10 cellular contexts compared by ENCODE assay signal in genomic region chr12:11780521-11781101, GRCh38.
DNase-seq lines count a peak whose midpoint lies in the region; ATAC-seq and TF ChIP-seq lines count a peak whose summit lies in the region.
"Had no signal": no experiment of that assay in that cellular context is flagged by ENCODE, and none has a peak within 500 bp of the region (broad histone marks: within the 10 kb centered on the region; RNA-seq: fewer than 3 reads in every experiment).

No MANE protein-coding gene starts in this region.

- no peaks in the 10 kb centered on the region for H3K9me3 Mint-ChIP-seq in CD8-positive, alpha-beta T cell
- no peaks in the 10 kb centered on the region for H3K9me3 Mint-ChIP-seq in CD8-positive, alpha-beta memory T cell
- H3K9me3 Mint-ChIP-seq: nephron had no signal

- no peak for TF ChIP-seq CTCF in DOHH2 (IDR thresholded peaks at IDR 0.05; ENCODE audit: low read depth, low read length, poor library complexity, severe bottlenecking)
- TF ChIP-seq CTCF in CD8-positive, alpha-beta T cell (IDR thresholded peaks at IDR 0.05) = no peak

- H3K27ac Mint-ChIP-seq in CD8-positive, alpha-beta T cell = no peak overlapping the region
- peak overlapping the region in 1 of 8 donors; percentile 2 for H3K27ac Mint-ChIP-seq in CD8-positive, alpha-beta memory T cell
- H3K27ac Mint-ChIP-seq: nephron had no signal

- peaks cover 14% of the 10 kb centered on the region for H3K36me3 Mint-ChIP-seq in CD8-positive, alpha-beta T cell
- H3K36me3 Mint-ChIP-seq in CD8-positive, alpha-beta memory T cell = peaks cover 3 to 11% (median 11%) of the 10 kb centered on the region in 3 donors

- H3K79me2 ChIP-seq in DOHH2 (ENCODE audit: control insufficient read depth, low read length) = no peaks in the 10 kb centered on the region

- H3K4me1 Mint-ChIP-seq in CD8-positive, alpha-beta T cell (ENCODE audit: low read depth) = peaks cover 7% of the 10 kb centered on the region
- peaks cover 13 to 37% (median 24%) of the 10 kb centered on the region in 3 donors for H3K4me1 Mint-ChIP-seq in CD8-positive, alpha-beta memory T cell

- peak overlapping the region; percentile 15; the same call in 1 of the 2 replicates for H3K4me3 ChIP-seq in DOHH2 (ENCODE audit: low read length)
- H3K4me3 ChIP-seq in CD8-positive, alpha-beta T cell (ENCODE audit: low read depth, low read length) = no peak overlapping the region
- no peak overlapping the region for H3K4me3 ChIP-seq in CD8-positive, alpha-beta memory T cell (ENCODE audit: low read length)

- no peaks in the 10 kb centered on the region for H3K36me3 ChIP-seq in DOHH2 (ENCODE audit: control insufficient read depth, low read length)
- H3K36me3 ChIP-seq in CD8-positive, alpha-beta T cell (ENCODE audit: insufficient read depth, low read length) = no peaks in the 10 kb centered on the region
- H3K36me3 ChIP-seq in CD8-positive, alpha-beta memory T cell (ENCODE audit: insufficient read depth, low read length) = no peaks in the 10 kb centered on the region

- POLR2A ChIA-PET in CD8-positive, alpha-beta T cell (lab: Charles Lee) = no interaction called here
- POLR2A ChIA-PET in CD8-positive, alpha-beta memory T cell (lab: Charles Lee) = no interaction called here

- no peaks in the 10 kb centered on the region for H3F3A ChIP-seq in DOHH2 (ENCODE audit: control insufficient read depth, insufficient read depth)

- peaks cover 20% of the 10 kb centered on the region for H3K4me1 ChIP-seq in DOHH2 (ENCODE audit: control insufficient read depth, low read length)
- H3K4me1 ChIP-seq in CD8-positive, alpha-beta T cell (ENCODE audit: insufficient read depth, low read length) = no peaks in the 10 kb centered on the region
- H3K4me1 ChIP-seq in CD8-positive, alpha-beta memory T cell (ENCODE audit: insufficient read depth, low read length) = no peaks in the 10 kb centered on the region
- H3K4me1 ChIP-seq: foreskin keratinocyte had no signal

- no peaks in the 10 kb centered on the region for H3K27me3 Mint-ChIP-seq in CD8-positive, alpha-beta T cell (ENCODE audit: low read depth)
- H3K27me3 Mint-ChIP-seq in CD8-positive, alpha-beta memory T cell = no peaks in the 10 kb centered on the region

- no peaks in the 10 kb centered on the region for H3K9me3 ChIP-seq in DOHH2 (ENCODE audit: control insufficient read depth, insufficient read depth, low read length)
- no peaks in the 10 kb centered on the region for H3K9me3 ChIP-seq in CD8-positive, alpha-beta T cell (ENCODE audit: low read length)
- H3K9me3 ChIP-seq in CD8-positive, alpha-beta memory T cell (ENCODE audit: low read length) = no peaks in the 10 kb centered on the region

- no peak overlapping the region for H3K27ac ChIP-seq in DOHH2 (ENCODE audit: low read depth, low read length)
- no peak overlapping the region for H3K27ac ChIP-seq in CD8-positive, alpha-beta T cell (ENCODE audit: low read depth, low read length)
- H3K27ac ChIP-seq in CD8-positive, alpha-beta memory T cell (ENCODE audit: low read depth, low read length) = no peak overlapping the region
- H3K27ac ChIP-seq: foreskin keratinocyte had no signal

- no peaks in the 10 kb centered on the region for H3K9me2 ChIP-seq in DOHH2 (replicated peaks; ENCODE audit: control insufficient read depth, low read length)

- no peak for DNase-seq in COLO668 (lab: John Stamatoyannopoulos, UW; ENCODE audit: unreplicated experiment)
- DNase-seq in NCI-H748 treated with DMSO at 0.1 percent for 48 hours (lab: John Stamatoyannopoulos, UW) = no peak
- DNase-seq in CD8-positive, alpha-beta T cell = no peak
- no peak for DNase-seq in CD8-positive, alpha-beta memory T cell
- DNase-seq: foreskin keratinocyte had no signal

- TF ChIP-seq POLR2A in Raji (IDR thresholded peaks at IDR 0.05; ENCODE audit: insufficient read depth, low read depth, low read length) = peak; percentile 31; the same call in 1 of the 2 replicates

- no peaks in the 10 kb centered on the region for H4K20me1 ChIP-seq in DOHH2 (ENCODE audit: control insufficient read depth, insufficient read depth, low read depth, low read length)

- peak overlapping the region; percentile 37 for H3K4me2 ChIP-seq in DOHH2 (ENCODE audit: low read length)

- peak; percentile 82 for ATAC-seq in GM19043 (IDR thresholded peaks at IDR 0.05; ENCODE audit: low read depth, unreplicated experiment)
- ATAC-seq in HG02938 (IDR thresholded peaks at IDR 0.05; ENCODE audit: unreplicated experiment) = peak; percentile 73
- no peak for ATAC-seq in CD8-positive, alpha-beta T cell
- ATAC-seq: foreskin keratinocyte had no signal

- no peaks in the 10 kb centered on the region for H3K27me3 ChIP-seq in DOHH2 (ENCODE audit: control insufficient read depth, low read length)
- no peaks in the 10 kb centered on the region for H3K27me3 ChIP-seq in CD8-positive, alpha-beta T cell (ENCODE audit: insufficient read depth, low read length)
- no peaks in the 10 kb centered on the region for H3K27me3 ChIP-seq in CD8-positive, alpha-beta memory T cell (ENCODE audit: insufficient read depth, low read length, poor library complexity, severe bottlenecking)
- H3K27me3 ChIP-seq: foreskin keratinocyte had no signal

- no peak overlapping the region for H3K4me3 Mint-ChIP-seq in CD8-positive, alpha-beta T cell
- no peak overlapping the region for H3K4me3 Mint-ChIP-seq in CD8-positive, alpha-beta memory T cell
- H3K4me3 Mint-ChIP-seq: nephron had no signal

- intact Hi-C loops in CD8-positive, alpha-beta T cell (cut with DNase I, micrococcal nuclease) = no loop called here

- CTCF ChIA-PET in CD8-positive, alpha-beta T cell (lab: Charles Lee) = interaction anchor here (1.3 kb wide), 1 partner anchor 32 kb away, joined by 3 read pairs; no protein-coding TSS in a partner anchor
- CTCF ChIA-PET in CD8-positive, alpha-beta memory T cell (lab: Charles Lee) = no interaction called here
